In the genomic region with DNA sequence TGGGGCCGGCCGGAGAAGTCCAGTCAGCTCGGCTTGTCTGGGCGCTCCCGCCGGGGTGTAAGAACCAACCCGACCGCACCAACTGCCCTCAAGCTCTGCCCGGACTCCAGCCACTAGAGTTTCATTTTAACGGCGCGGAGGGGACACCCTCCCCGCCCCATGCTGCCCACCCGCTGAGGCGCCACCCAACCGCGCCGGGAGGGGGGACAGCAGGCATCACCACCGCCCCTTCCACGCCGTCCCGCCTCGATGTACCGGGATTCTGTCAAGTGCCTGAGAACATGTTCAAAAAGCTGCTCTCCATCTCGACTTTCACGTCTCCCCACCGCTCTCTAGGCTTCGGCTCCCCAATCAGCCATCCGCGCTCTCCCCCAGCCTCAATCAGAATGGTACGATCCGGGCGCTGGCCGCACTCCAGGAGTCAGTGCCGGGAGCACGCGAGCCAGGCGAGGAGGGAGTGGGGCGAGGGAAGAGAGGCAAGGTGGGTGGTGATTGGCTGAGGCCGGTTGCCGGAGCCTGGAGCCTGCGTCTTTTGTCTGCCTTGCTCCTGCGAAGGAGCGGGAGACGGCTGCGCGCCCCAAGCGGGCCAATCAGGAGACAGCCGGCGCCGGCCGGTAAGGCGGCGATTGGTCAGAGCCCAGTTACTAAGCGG, we compare ENCODE assay signal across 8 cellular contexts. TPM values are rescaled to one million over a fixed set of nuclear protein-coding genes. Genes with fewer than 3 reads are reported as not detected.
DNase-seq lines count a peak whose midpoint lies in the region; ATAC-seq and TF ChIP-seq lines count a peak whose summit lies in the region.

A gene (minus strand): TSS at position 101 of the 652 bp plus-strand sequence. CDS start 677 bp downstream, outside the sequence.

- H3K9me3 ChIP-seq in CD4-positive, CD25-positive, alpha-beta regulatory T cell (ENCODE audit: control insufficient read depth in 2 of 2, low read length in 2 of 2) = no peaks in the 10 kb centered on the region
- no peaks in the 10 kb centered on the region for H3K9me3 ChIP-seq in lower lobe of right lung

- peaks cover 54% of the 10 kb centered on the region for H3K27me3 Mint-ChIP-seq in CD4-positive, CD25-positive, alpha-beta regulatory T cell

- H3K4me3 ChIP-seq in CD4-positive, CD25-positive, alpha-beta regulatory T cell (ENCODE audit: low read depth, low read length) = peak within 1 kb of the TSS; percentile 85
- peak within 1 kb of the TSS; percentile 76 for H3K4me3 ChIP-seq in lower lobe of right lung

- H3K27ac Mint-ChIP-seq in CD4-positive, CD25-positive, alpha-beta regulatory T cell = peak within 1 kb of the TSS; percentile 86 to 94 (median 87)

- peak; percentile 70 to 96 (median 75) for DNase-seq in CD4-positive, CD25-positive, alpha-beta regulatory T cell
- DNase-seq in NCI-H82 treated with DMSO at 0.1 percent for 48 hours (lab: John Stamatoyannopoulos, UW; ENCODE audit: unreplicated experiment) = peak; percentile 98
- peak; percentile 62 to 68 for DNase-seq in activated CD8-positive, alpha-beta memory T cell treated with anti-CD3 and anti-CD28 coated beads for 1 hour (ENCODE audit: extremely low read depth in 1 of 2, low read depth in 1 of 2)
- DNase-seq in effector CD4-positive, alpha-beta T cell = peak; percentile 68
- peak; percentile 99 for DNase-seq in lower lobe of right lung
- peak; percentile 82 to 90 (median 83) for DNase-seq in stimulated activated CD4-positive, alpha-beta T cell treated with anti-CD3 and anti-CD28 coated beads, TNF-alpha, amount 100 ng/mL, for 24 hours (ENCODE audit: low read depth in 3 of 3)

- peaks cover 0 to 4% (median 0%) of the 10 kb centered on the region in 7 donors for H3K9me3 Mint-ChIP-seq in CD4-positive, CD25-positive, alpha-beta regulatory T cell

- H3K4me1 Mint-ChIP-seq in CD4-positive, CD25-positive, alpha-beta regulatory T cell = peaks cover 0 to 36% (median 17%) of the 10 kb centered on the region in 4 donors

- peaks cover 22% of the 10 kb centered on the region for H3K4me1 ChIP-seq in CD4-positive, CD25-positive, alpha-beta regulatory T cell (ENCODE audit: control insufficient read depth, insufficient read depth, low read length, poor library complexity, severe bottlenecking)
- peaks cover 23% of the 10 kb centered on the region for H3K4me1 ChIP-seq in lower lobe of right lung

- H3K36me3 ChIP-seq in CD4-positive, CD25-positive, alpha-beta regulatory T cell (ENCODE audit: control insufficient read depth, insufficient read depth, low read length) = no peaks in the 10 kb centered on the region
- H3K36me3 ChIP-seq in lower lobe of right lung = no peaks in the 10 kb centered on the region

- H3K27me3 ChIP-seq in CD4-positive, CD25-positive, alpha-beta regulatory T cell (ENCODE audit: control insufficient read depth, insufficient read depth, low read length) = peaks cover 23% of the 10 kb centered on the region
- peaks cover 11% of the 10 kb centered on the region for H3K27me3 ChIP-seq in lower lobe of right lung (ENCODE audit: low read depth)

- intact Hi-C loops in lower lobe of right lung (cut with DNase I) = no loop called here

- peak within 1 kb of the TSS; percentile 65 for H3K27ac ChIP-seq in CD4-positive, CD25-positive, alpha-beta regulatory T cell (ENCODE audit: insufficient read depth, low read length, poor library complexity, severe bottlenecking)
- H3K27ac ChIP-seq in lower lobe of right lung = peak within 1 kb of the TSS; percentile 95

- H3K4me3 Mint-ChIP-seq in CD4-positive, CD25-positive, alpha-beta regulatory T cell = peak within 1 kb of the TSS; percentile 93 to 99 (median 96)

- peak; percentile 87 to 88 for ATAC-seq in CD4-positive, CD25-positive, alpha-beta regulatory T cell (ENCODE audit: low read depth in 2 of 2)
- ATAC-seq in GM19438 (IDR thresholded peaks at IDR 0.05; ENCODE audit: low read depth, unreplicated experiment) = peak; percentile 88
- peak; percentile 50 for ATAC-seq in HG03575 (IDR thresholded peaks at IDR 0.05; ENCODE audit: extremely low read depth, insufficient number of reproducible peaks, low FRiP score, unreplicated experiment)
- peak; percentile 99 for ATAC-seq in lower lobe of right lung

- H3K36me3 Mint-ChIP-seq in CD4-positive, CD25-positive, alpha-beta regulatory T cell = no peaks in the 10 kb centered on the region

- TF ChIP-seq CTCF in lower lobe of right lung (IDR thresholded peaks at IDR 0.05) = no peak

RNA-seq across cellular contexts. Expression of the gene that starts here (rescaled TPM):
- total RNA-seq in CD4-positive, CD25-positive, alpha-beta regulatory T cell = 4.9 TPM
- polyA plus RNA-seq in CD4-positive, CD25-positive, alpha-beta regulatory T cell = 1 to 10 TPM; 3.2 to 7.7 (median 5.0) TPM
- total RNA-seq in lower lobe of right lung = 39.2 TPM

Comparison
In these comparisons a context has a peak if more than half of its experiments do, and no peak if none do; other contexts are left out.
1. Peak in every context shown above with its lines: DNase-seq, ATAC-seq, H3K4me3 ChIP-seq and H3K27ac ChIP-seq.